ENCODE assay signal across 8 cellular contexts in the genomic region with DNA sequence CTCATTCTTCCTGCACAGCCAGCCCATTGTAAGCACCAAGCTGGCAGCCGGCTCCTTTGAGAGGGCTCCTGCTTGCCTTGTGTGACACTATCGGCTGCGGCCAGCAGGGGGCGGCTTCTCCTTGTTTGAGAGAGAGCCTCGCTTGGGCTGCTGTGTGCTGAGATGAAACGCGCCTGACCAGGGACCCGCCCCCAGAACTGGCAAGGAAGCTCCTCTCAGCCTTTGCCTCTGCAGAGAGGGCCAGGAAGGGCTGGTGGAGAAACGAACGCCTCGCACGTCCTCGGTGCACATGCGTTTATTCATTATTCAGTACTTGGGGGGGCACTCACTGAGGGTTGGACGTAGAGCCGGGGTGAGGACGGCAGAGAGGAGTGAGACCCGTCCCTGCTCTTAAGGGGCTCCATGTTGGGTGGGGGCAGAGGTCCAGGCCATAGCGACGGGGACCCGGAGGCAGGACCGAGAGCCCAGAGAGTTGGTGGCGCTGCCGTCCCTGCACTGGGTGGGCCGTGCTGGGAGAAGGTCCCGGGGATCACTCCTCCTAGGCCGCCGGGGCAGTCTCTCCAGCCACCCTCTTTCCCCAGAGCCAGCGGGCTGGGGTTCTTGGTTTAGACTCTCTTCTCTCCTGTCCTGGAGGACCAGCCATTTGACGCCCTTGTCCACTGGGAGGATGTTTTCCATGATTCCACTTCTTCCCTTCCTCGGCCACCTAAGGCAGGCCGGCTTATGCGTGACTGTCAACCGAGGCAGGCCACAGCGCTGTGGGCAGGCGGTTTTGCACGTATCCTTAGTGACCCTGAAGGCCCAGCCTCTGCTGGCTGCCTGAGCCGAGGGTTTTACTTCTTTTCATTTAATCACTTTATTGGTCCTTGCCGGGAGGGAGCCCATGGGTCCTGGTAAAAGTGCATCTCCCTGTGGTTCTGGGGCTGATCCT.
DNase-seq lines count a peak whose midpoint lies in the region; FAIRE-seq and TF ChIP-seq lines count a peak whose summit lies in the region.

No MANE protein-coding gene starts in this region.

- 64% methylated on average over 30 of the region's 39 CpGs; no CpG with 5 or more reads in 1 of the 2 experiments for WGBS in H1 (ENCODE audit: extremely low coverage in 1 of 2, insufficient coverage in 1 of 2, insufficient read length in 1 of 2, insufficient replicate concordance in 2 of 2, low coverage in 1 of 2, low lambda C conversion rate in 2 of 2, missing lambda C conversion rate in 1 of 2), 2 experiments

- peaks cover 13% of the 10 kb centered on the region for H3K4me1 Mint-ChIP-seq in mesothelial cell of epicardium

- TF ChIP-seq CTCF in GM20000 (IDR thresholded peaks at IDR 0.05; ENCODE audit: extremely low read depth, missing control alignments) (peak; percentile 83), H1 (IDR thresholded peaks at IDR 0.05; ENCODE audit: control extremely low read depth in 1 of 3, insufficient read depth in 1 of 3, low read depth in 1 of 3, low read length in 3 of 3) (peak; percentile 83 to 92 (median 91)), mesothelial cell of epicardium (IDR thresholded peaks at IDR 0.05; ENCODE audit: unreplicated experiment) (peak; percentile 96)

- peak; percentile 32 for FAIRE-seq in H1 (lab: Jason Lieb, UNC)

- no peak for TF ChIP-seq EP300 in H1 (IDR thresholded peaks at IDR 0.05; ENCODE audit: borderline replicate concordance in 1 of 2, low read depth in 2 of 2, low read length in 2 of 2)

- no peaks in the 10 kb centered on the region for H3K79me1 ChIP-seq in H1 (ENCODE audit: low read depth, low read length)

- no peaks in the 10 kb centered on the region for H3K9me3 ChIP-seq in NT2/D1 (ENCODE audit: insufficient read depth, low read length)
- H3K9me3 ChIP-seq in H1 (ENCODE audit: insufficient read depth in 2 of 2, low read depth in 1 of 2, low read length in 1 of 2), result no peaks in the 10 kb centered on the region

- H2BK120ac ChIP-seq in H1 (replicated peaks; ENCODE audit: low read depth, low read length), result no peak overlapping the region

- H3K36me3 Mint-ChIP-seq in mesothelial cell of epicardium, result no peaks in the 10 kb centered on the region

- no peak overlapping the region for H4K5ac ChIP-seq in H1 (ENCODE audit: insufficient read length, low read depth, low read length)

- H4K8ac ChIP-seq in H1 (ENCODE audit: extremely low read depth, insufficient read depth, low read length), result no peak overlapping the region; the same call in 1 of the 2 replicates

- H4K91ac ChIP-seq in H1 (replicated peaks; ENCODE audit: insufficient read length, low read length), result no peak overlapping the region

- no peak overlapping the region for H3K23ac ChIP-seq in H1 (ENCODE audit: insufficient read length)

- H3K23me2 ChIP-seq in H1 (ENCODE audit: low read depth, low read length), result no peaks in the 10 kb centered on the region

- POLR2A ChIA-PET in H1 (lab: Charles Lee; ENCODE audit: partially characterized antibody), result interaction anchor here (0.6 to 0.9 kb wide), 2 partner anchors 220 to 333 kb away, joined by 3 read pairs; partner anchors contain the start of gene HMGB1

- H3K4me3 ChIP-seq in NT2/D1 (ENCODE audit: insufficient read length, low read depth) (no peak overlapping the region), H1 (ENCODE audit: extremely low read depth in 1 of 4, insufficient read depth in 2 of 4, low read depth in 3 of 4, low read length in 4 of 4) (no peak overlapping the region)

- H3K36me3 ChIP-seq in NT2/D1 (ENCODE audit: insufficient read depth, insufficient read length, low read length) (no peaks in the 10 kb centered on the region), H1 (ENCODE audit: control insufficient read depth in 2 of 4, insufficient read depth in 4 of 4, low read length in 3 of 4) (no peaks in the 10 kb centered on the region)

- peaks cover 3% of the 10 kb centered on the region for H3K4me1 ChIP-seq in NT2/D1 (ENCODE audit: insufficient read depth, insufficient read length)
- H3K4me1 ChIP-seq in H1 (replicated peaks in 1 of 4; ENCODE audit: control insufficient read depth in 3 of 4, insufficient read depth in 4 of 4, low read length in 3 of 4), result peaks cover 0 to 2% (median 0%) of the 10 kb centered on the region in 4 experiments; a peak in 1 of 7 replicates

- no peak overlapping the region; the same call in 1 of the 2 replicates for H2BK15ac ChIP-seq in H1 (ENCODE audit: low read length)

- H3K4ac ChIP-seq in H1 (replicated peaks; ENCODE audit: insufficient read length, low read depth, low read length), result no peak overlapping the region

- H3K27ac Mint-ChIP-seq in mesothelial cell of epicardium, result no peak overlapping the region

- no peak overlapping the region for H2AK5ac ChIP-seq in H1 (ENCODE audit: low read depth, low read length)

- H3K79me2 ChIP-seq in H1 (ENCODE audit: control insufficient read depth in 1 of 2, insufficient read depth in 2 of 2, low read length in 2 of 2), result no peaks in the 10 kb centered on the region

- no peak overlapping the region for H3K18ac ChIP-seq in H1 (ENCODE audit: extremely low read depth, low read length)

- H2BK5ac ChIP-seq in H1 (ENCODE audit: low read depth, low read length), result no peak overlapping the region

- H3K14ac ChIP-seq in H1 (ENCODE audit: insufficient read length), result no peak overlapping the region

- H2BK12ac ChIP-seq in H1 (ENCODE audit: low read depth, low read length), result 0 out of 2 replicates have a peak overlapping the region, but pooled peaks have one; percentile 50

- H4K20me1 ChIP-seq in H1 (replicated peaks in 1 of 2; ENCODE audit: control insufficient read depth in 1 of 2, insufficient read depth in 2 of 2, low read length in 2 of 2), result no peaks in the 10 kb centered on the region

- CTCF ChIA-PET in H1 (lab: Charles Lee; ENCODE audit: partially characterized antibody), result interaction anchor here (0.6 to 5.0 kb wide), 65 partner anchors 9 to 733 kb away, joined by 3 to 53 read pairs (median 4); partner anchors contain the start of gene KATNAL1

- H3K9me3 Mint-ChIP-seq in mesothelial cell of epicardium, result no peaks in the 10 kb centered on the region

- no peak overlapping the region for H3K9ac ChIP-seq in NT2/D1 (ENCODE audit: insufficient read length, low read depth)
- H3K9ac ChIP-seq in H1 (replicated peaks in 1 of 4; ENCODE audit: extremely low read depth in 1 of 4, low read depth in 3 of 4, low read length in 3 of 4), result no peak overlapping the region

- no peak overlapping the region for H3K27ac ChIP-seq in H1 (ENCODE audit: low read depth, low read length)

- H3K4me2 ChIP-seq in H1 (ENCODE audit: insufficient read depth in 1 of 2, low read depth in 2 of 2, low read length in 2 of 2), result no peak overlapping the region

- no peak overlapping the region for H3K56ac ChIP-seq in H1 (replicated peaks; ENCODE audit: insufficient read length, low read depth, low read length)

- no peaks in the 10 kb centered on the region for H3K27me3 ChIP-seq in NT2/D1 (ENCODE audit: insufficient read depth, insufficient read length)
- 0 out of 7 replicates have a peak, but pooled peaks cover 0 to 3% (median 0%) of the 10 kb centered on the region in 4 experiments for H3K27me3 ChIP-seq in H1 (replicated peaks in 1 of 4; ENCODE audit: control insufficient read depth in 3 of 4, extremely low read depth in 1 of 4, insufficient read depth in 3 of 4, low read length in 3 of 4)

- H2AFZ ChIP-seq in H1 (ENCODE audit: low read length), result peak overlapping the region; percentile 90; the same call in 1 of the 2 replicates

- H3K27me3 Mint-ChIP-seq in mesothelial cell of epicardium (ENCODE audit: low read depth), result no peaks in the 10 kb centered on the region

- TF ChIP-seq POLR2A in H1 (IDR thresholded peaks at IDR 0.05; ENCODE audit: control extremely low read depth in 1 of 2, low read depth in 2 of 2, low read length in 2 of 2), result no peak

- peak overlapping the region; percentile 35 for H3K4me3 Mint-ChIP-seq in mesothelial cell of epicardium

- DNase-seq in COR-L47 (lab: John Stamatoyannopoulos, UW) (peak; percentile 91), GM20000 (ENCODE audit: low spot score) (peak; percentile 87), HT-29 (ENCODE audit: low spot score) (peak; percentile 99), NT2/D1 (ENCODE audit: low read depth, low spot score) (peak; percentile 86), H1 (ENCODE audit: low read depth in 1 of 2, low spot score in 2 of 2) (peak; percentile 93 to 100), mesothelial cell of epicardium (ENCODE audit: low spot score in 2 of 2, unreplicated experiment in 2 of 2) (peak; percentile 95 to 99)
- peak; percentile 90 to 94 for DNase-seq in activated CD8-positive, alpha-beta memory T cell treated with anti-CD3 and anti-CD28 coated beads for 4 hours (ENCODE audit: low read depth in 2 of 2)
- DNase-seq in stimulated activated CD8-positive, alpha-beta memory T cell treated with anti-CD3 and anti-CD28 coated beads, Interleukin-2, amount 100 ng/mL, for 1 hour (ENCODE audit: low read depth in 2 of 2), result peak; percentile 95 to 97

- no peak overlapping the region for H2BK20ac ChIP-seq in H1 (ENCODE audit: low read length)

- peak; percentile 96 for TF ChIP-seq RAD21 in H1 (IDR thresholded peaks at IDR 0.05 in 1 of 2, conservative IDR thresholded peaks at IDR 0.05 in 1 of 2; ENCODE audit: low read depth in 2 of 2, low read length in 2 of 2)

TF ChIP-seq in H1, 55 proteins besides CTCF, POLR2A, EP300 and RAD21 (continues in another document):
- TF ChIP-seq CBX5 (IDR thresholded peaks at IDR 0.05; ENCODE audit: low read depth, low read length) (no peak), SAP30 (IDR thresholded peaks at IDR 0.05; ENCODE audit: insufficient read depth, insufficient replicate concordance, low read length) (no peak), SP1 (IDR thresholded peaks at IDR 0.05; ENCODE audit: low read depth, low read length) (no peak), NANOG (IDR thresholded peaks at IDR 0.05; ENCODE audit: insufficient read depth, low read depth, low read length, poor library complexity, severe bottlenecking) (no peak), RNF2 (IDR thresholded peaks at IDR 0.05; ENCODE audit: borderline replicate concordance, low read depth, low read length, missing control alignments, poor library complexity, severe bottlenecking) (no peak), EGR1 (IDR thresholded peaks at IDR 0.05; ENCODE audit: borderline replicate concordance, low read depth, low read length) (peak; percentile 58; the same call in 1 of the 2 replicates), KDM1A (IDR thresholded peaks at IDR 0.05; ENCODE audit: borderline replicate concordance, low read length) (no peak), PHF8 (conservative IDR thresholded peaks at IDR 0.05; ENCODE audit: low read depth, low read length) (no peak), SIX5 (IDR thresholded peaks at IDR 0.05; ENCODE audit: low read depth, low read length) (no peak), ASH2L (IDR thresholded peaks at IDR 0.05; ENCODE audit: low read length) (peak; percentile 22), TAF1 (IDR thresholded peaks at IDR 0.05; ENCODE audit: low read depth, low read length) (no peak), JUN (IDR thresholded peaks at IDR 0.05; ENCODE audit: low read depth, low read length) (0 out of 2 replicates have a peak, but pooled peaks have one; percentile 11), CTBP2 (IDR thresholded peaks at IDR 0.05; ENCODE audit: borderline replicate concordance, insufficient read depth, insufficient read length, low read length) (no peak), TEAD4 (IDR thresholded peaks at IDR 0.05; ENCODE audit: low read depth, low read length) (no peak), SP4 (IDR thresholded peaks at IDR 0.05; ENCODE audit: low read length) (no peak)
